8 cellular contexts compared by ENCODE assay signal in the genomic region with DNA sequence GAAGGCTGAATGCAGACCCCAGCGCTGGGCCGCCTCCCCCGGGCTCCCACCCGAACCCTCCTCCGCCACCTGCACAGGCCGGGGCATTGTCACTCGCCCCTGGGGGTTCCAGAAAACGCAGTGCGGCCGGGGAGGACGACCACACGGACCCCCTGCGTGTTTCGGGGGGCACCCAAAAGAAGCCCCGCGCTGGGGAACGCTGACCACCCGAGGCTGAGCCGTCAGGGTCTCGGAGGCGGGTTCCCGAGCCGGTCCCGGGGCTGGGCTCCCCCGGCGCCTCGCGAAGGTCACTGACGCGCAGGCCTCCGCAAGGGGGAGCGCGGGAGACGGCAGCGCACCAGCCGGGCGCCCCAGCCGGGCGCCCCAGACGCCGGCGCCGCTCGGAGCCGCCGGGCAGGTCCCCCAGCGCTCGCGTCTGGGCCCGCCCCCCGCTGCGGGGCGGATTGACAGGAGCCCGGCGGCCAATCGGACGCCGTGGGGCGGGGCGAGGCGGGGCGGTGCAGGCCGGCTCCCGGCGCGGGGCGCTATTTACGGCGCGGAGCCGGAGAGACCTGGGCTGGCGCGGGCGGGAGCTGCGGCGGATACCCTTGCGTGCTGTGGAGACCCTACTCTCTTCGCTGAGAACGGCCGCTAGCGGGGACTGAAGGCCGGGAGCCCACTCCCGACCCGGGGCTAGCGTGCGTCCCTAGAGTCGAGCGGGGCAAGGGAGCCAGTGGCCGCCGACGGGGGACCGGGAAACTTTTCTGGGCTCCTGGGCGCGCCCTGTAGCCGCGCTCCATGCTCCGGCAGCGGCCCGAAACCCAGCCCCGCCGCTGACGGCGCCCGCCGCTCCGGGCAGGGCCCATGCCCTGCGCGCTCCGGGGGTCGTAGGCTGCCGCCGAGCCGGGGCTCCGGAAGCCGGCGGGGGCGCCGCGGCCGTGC. TPM values are rescaled to one million over a fixed set of nuclear protein-coding genes. Genes with fewer than 3 reads are reported as not detected.
A peak's percentile ranks its signal among the peaks of the same experiment; 100 is the strongest.
DNase-seq lines count a peak whose midpoint lies in the region; ATAC-seq and TF ChIP-seq lines count a peak whose summit lies in the region.

A gene with protein sequence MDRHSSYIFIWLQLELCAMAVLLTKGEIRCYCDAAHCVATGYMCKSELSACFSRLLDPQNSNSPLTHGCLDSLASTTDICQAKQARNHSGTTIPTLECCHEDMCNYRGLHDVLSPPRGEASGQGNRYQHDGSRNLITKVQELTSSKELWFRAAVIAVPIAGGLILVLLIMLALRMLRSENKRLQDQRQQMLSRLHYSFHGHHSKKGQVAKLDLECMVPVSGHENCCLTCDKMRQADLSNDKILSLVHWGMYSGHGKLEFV (plus strand): TSS at position 554 of the 921 bp plus-strand sequence. CDS start 377 bp downstream, outside the sequence.

- peak within 1 kb of the TSS; percentile 82 for H2AFZ ChIP-seq in OCI-LY7 (ENCODE audit: low read length)

- no peaks in the 10 kb centered on the region for H3K9me2 ChIP-seq in OCI-LY7 (ENCODE audit: insufficient read depth, low read length)

- peaks cover 0 to 6% of the 10 kb centered on the region in 2 donors for H3K27me3 ChIP-seq in esophagus (ENCODE audit: control insufficient read depth in 1 of 2, insufficient read depth in 2 of 2, low read length in 2 of 2)
- peaks cover 10 to 28% of the 10 kb centered on the region in 2 donors for H3K27me3 ChIP-seq in muscle layer of colon (ENCODE audit: control insufficient read depth in 1 of 2, insufficient read depth in 2 of 2, low read length in 2 of 2)

- POLR2A ChIA-PET in OCI-LY7 (lab: Charles Lee): no interaction called here

- 1% methylated on average over 85 to 120 of the region's 120 CpGs for WGBS in esophagus, 2 donors

- H4K20me1 ChIP-seq in OCI-LY7 (ENCODE audit: insufficient read depth, low read length): no peaks in the 10 kb centered on the region

- H3K9ac ChIP-seq in muscle layer of colon (ENCODE audit: low read length): no peak within 1 kb of the TSS

- peak; percentile 98 for ATAC-seq in GM21367 (IDR thresholded peaks at IDR 0.05; ENCODE audit: unreplicated experiment)

- peaks cover 29% of the 10 kb centered on the region for H3K4me1 ChIP-seq in OCI-LY7 (ENCODE audit: insufficient read depth, low read length, poor library complexity, severe bottlenecking)
- H3K4me1 ChIP-seq in esophagus (ENCODE audit: control insufficient read depth in 2 of 2, insufficient read depth in 2 of 2, low read length in 1 of 2): peaks cover 0 to 3% of the 10 kb centered on the region in 2 donors
- H3K4me1 ChIP-seq in muscle layer of colon (ENCODE audit: insufficient read depth, low read length): peaks cover 12% of the 10 kb centered on the region

- H3K27ac ChIP-seq in OCI-LY7 (ENCODE audit: low read depth, low read length, poor library complexity, severe bottlenecking): peak within 1 kb of the TSS; percentile 22
- peak within 1 kb of the TSS in 1 of 2 donors; percentile 42 for H3K27ac ChIP-seq in esophagus (ENCODE audit: low read depth in 2 of 2, low read length in 1 of 2)
- H3K27ac ChIP-seq in muscle layer of colon (ENCODE audit: low read depth, low read length): no peak within 1 kb of the TSS

- no TSS peak for BruUV-seq in OCI-LY7 (replicated peaks; lab: Mats Ljungman, UMichigan)

- peak; percentile 97 for DNase-seq in D341Med (ENCODE audit: low spot score)
- DNase-seq in HT1080 (ENCODE audit: low read depth): peak; percentile 76
- DNase-seq in OCI-LY7 (ENCODE audit: low spot score): peak; percentile 95
- DNase-seq in activated T-cell treated with anti-CD3 and anti-CD28 coated beads for 48 hours (ENCODE audit: low read depth): peak; percentile 95
- peak; percentile 60 to 77 for DNase-seq in stimulated activated CD8-positive, alpha-beta memory T cell treated with anti-CD3 and anti-CD28 coated beads, Interleukin-4, amount 100 ng/mL, for 4 hours (ENCODE audit: low read depth in 2 of 2, low spot score in 1 of 2)

- intact Hi-C loops in OCI-LY7 (cut with micrococcal nuclease; ENCODE audit: unreplicated experiment): no loop called here

- H3K4me3 ChIP-seq in OCI-LY7 (ENCODE audit: low read depth, low read length, poor library complexity, severe bottlenecking): peak within 1 kb of the TSS; percentile 82
- peak within 1 kb of the TSS; percentile 68 to 76 for H3K4me3 ChIP-seq in esophagus (ENCODE audit: low read depth in 1 of 2, low read length in 2 of 2)
- peak within 1 kb of the TSS; percentile 56 to 71 for H3K4me3 ChIP-seq in muscle layer of colon (ENCODE audit: low read depth in 1 of 2, low read length in 2 of 2)

- CTCF ChIA-PET in OCI-LY7 (lab: Charles Lee; ENCODE audit: unreplicated experiment): no interaction called here

- peak within 1 kb of the TSS; percentile 97 for H3K4me2 ChIP-seq in OCI-LY7 (ENCODE audit: low read length)

- TF ChIP-seq CTCF in OCI-LY7 (conservative IDR thresholded peaks at IDR 0.05; ENCODE audit: low read length): peak; percentile 69

- H3K36me3 ChIP-seq in OCI-LY7 (ENCODE audit: insufficient read depth, low read length): peaks cover 4% of the 10 kb centered on the region; the same call in 1 of the 2 replicates
- H3K36me3 ChIP-seq in esophagus (ENCODE audit: control insufficient read depth in 2 of 2, insufficient read depth in 2 of 2, low read length in 1 of 2): no peaks in the 10 kb centered on the region
- H3K36me3 ChIP-seq in muscle layer of colon (ENCODE audit: insufficient read depth, low read length): no peaks in the 10 kb centered on the region

- H3K9me3 ChIP-seq in OCI-LY7 (ENCODE audit: low read length) (no peaks in the 10 kb centered on the region), esophagus (ENCODE audit: control insufficient read depth in 2 of 2, insufficient read depth in 1 of 2, low read depth in 1 of 2, low read length in 1 of 2) (no peaks in the 10 kb centered on the region), muscle layer of colon (ENCODE audit: low read length) (no peaks in the 10 kb centered on the region)

- H3K79me2 ChIP-seq in OCI-LY7 (ENCODE audit: insufficient read depth, low read depth, low read length): peaks cover 13% of the 10 kb centered on the region; the same call in 1 of the 2 replicates

RNA-seq across cellular contexts. Expression of the gene that starts here (rescaled TPM):
- total RNA-seq in HT1080 (2014; rRNA removed; shearing (Covaris generic)): 3.9 and 5.2 TPM in 2 replicates
- polyA plus RNA-seq in HT1080 (2015; cell fraction: cytosol; rRNA removed): 3.3 and 4.3 TPM in 2 replicates
- polyA plus RNA-seq in HT1080 (2015; cell fraction: nucleus; rRNA removed): 2.7 and 3.2 TPM in 2 replicates
- total RNA-seq in OCI-LY7 (2014; rRNA removed; shearing (Covaris generic)): 2.2 and 3.1 TPM in 2 replicates
- 0.89 and 0.90 TPM in 2 replicates for total RNA-seq in OCI-LY7 (2022)
- 1 to 10 TPM in 1 of 2 donors, under 1 TPM in 1; 0.59 to 6.7 TPM for polyA plus RNA-seq in esophagus
